Comparison of ENCODE assay signal across 25 cellular contexts in genomic region chr2:188610050-188610444, GRCh38.
A peak's percentile ranks its signal among the peaks of the same experiment; 100 is the strongest.
DNase-seq lines count a peak whose midpoint lies in the region; ATAC-seq and TF ChIP-seq lines count a peak whose summit lies in the region.
"Had no signal": no experiment of that assay in that cellular context is flagged by ENCODE, and none has a peak within 500 bp of the region (broad histone marks: within the 10 kb centered on the region; RNA-seq: fewer than 3 reads in every experiment).

No MANE protein-coding gene starts in this region.

- H3K79me2 ChIP-seq in KMS-11 (ENCODE audit: insufficient read depth, low read depth), result no peaks in the 10 kb centered on the region

- H3K4me1 ChIP-seq in KMS-11 (ENCODE audit: low read depth, poor library complexity, severe bottlenecking) (peaks cover 36% of the 10 kb centered on the region), ectodermal cell (ENCODE audit: control insufficient read depth, insufficient read depth, low read length) (no peaks in the 10 kb centered on the region)
- H3K4me1 ChIP-seq: gastrocnemius medialis had no signal

- H3K27ac Mint-ChIP-seq in mesothelial cell of epicardium, result peak overlapping the region; percentile 67
- H3K27ac Mint-ChIP-seq: activated CD4-positive, alpha-beta T cell treated with anti-CD3 and anti-CD28 coated beads, Interleukin-2, amount 10 ng/mL, durations not matched to agents 7 days and 5 days; activated naive CD8-positive, alpha-beta T cell; effector memory CD8-positive, alpha-beta T cell; natural killer cell had no signal

- 0 out of 2 replicates have a peak overlapping the region, but pooled peaks have one; percentile 42 for H2AFZ ChIP-seq in KMS-11 (ENCODE audit: low read depth)

- H3K4me3 ChIP-seq in KMS-11 (IDR thresholded peaks at IDR 0.05; ENCODE audit: insufficient read depth, low read depth, low read length) (no peak overlapping the region), ectodermal cell (ENCODE audit: insufficient read depth, low read depth, low read length) (no peak overlapping the region)
- H3K4me3 ChIP-seq: esophagus muscularis mucosa, gastrocnemius medialis, mucosa of descending colon, SJSA1, tibial nerve had no signal

- H3K27ac ChIP-seq in KMS-11 (no peak overlapping the region), ectodermal cell (ENCODE audit: insufficient read depth, low read depth, low read length, poor library complexity, severe bottlenecking) (peak overlapping the region; percentile 23)
- H3K27ac ChIP-seq: C4-2B, esophagus muscularis mucosa, gastrocnemius medialis, RWPE1, SJSA1, tibial nerve had no signal

- H3K36me3 Mint-ChIP-seq in mesothelial cell of epicardium, result peaks cover 29% of the 10 kb centered on the region
- H3K36me3 Mint-ChIP-seq: activated naive CD8-positive, alpha-beta T cell; natural killer cell had no signal

- no peak overlapping the region for H3K9ac ChIP-seq in KMS-11

- DNase-seq in mesothelial cell of epicardium (ENCODE audit: low spot score in 2 of 2, unreplicated experiment in 2 of 2), result no peak
- DNase-seq in stimulated activated CD4-positive, alpha-beta T cell treated with anti-CD3 and anti-CD28 coated beads, Interleukin-4, amount 100 ng/mL, for 1 hour, result no peak
- no peak for DNase-seq in GF-D8 (lab: John Stamatoyannopoulos, UW)
- DNase-seq: activated CD4-positive, alpha-beta T cell treated with anti-CD3 and anti-CD28 coated beads, Interleukin-2, amount 10 ng/mL, durations not matched to agents 7 days and 5 days; activated effector memory CD4-positive, alpha-beta T cell treated with anti-CD3 and anti-CD28 coated beads, Interleukin-2, amount 50 U/mL, for 16 hours; cortex of kidney; effector memory CD8-positive, alpha-beta T cell; gastrocnemius medialis; mucosa of descending colon; natural killer cell; NCI-H1417; NCI-H2029; NCI-H510A treated with DMSO at 0.1 percent for 48 hours; occipital lobe; T-helper 9 cell had no signal

- no peaks in the 10 kb centered on the region for H3K27me3 Mint-ChIP-seq in mesothelial cell of epicardium (ENCODE audit: low read depth)
- H3K27me3 Mint-ChIP-seq: activated CD4-positive, alpha-beta T cell treated with anti-CD3 and anti-CD28 coated beads, Interleukin-2, amount 10 ng/mL, durations not matched to agents 7 days and 5 days; activated naive CD8-positive, alpha-beta T cell; effector memory CD8-positive, alpha-beta T cell had no signal

- ATAC-seq in GM18498 (IDR thresholded peaks at IDR 0.05; ENCODE audit: unreplicated experiment) (no peak), GM21576 (IDR thresholded peaks at IDR 0.05; ENCODE audit: unreplicated experiment) (no peak)
- ATAC-seq: effector memory CD8-positive, alpha-beta T cell; gastrocnemius medialis; mucosa of descending colon; natural killer cell had no signal

- no peaks in the 10 kb centered on the region for H3K27me3 ChIP-seq in KMS-11 (ENCODE audit: insufficient read depth, low read depth)
- H3K27me3 ChIP-seq in ectodermal cell (ENCODE audit: control insufficient read depth, insufficient read depth, low read length, poor library complexity, severe bottlenecking), result no peaks in the 10 kb centered on the region
- H3K27me3 ChIP-seq: esophagus muscularis mucosa, gastrocnemius medialis, SJSA1, tibial nerve had no signal

- H3K36me3 ChIP-seq in KMS-11 (ENCODE audit: insufficient read depth) (no peaks in the 10 kb centered on the region), ectodermal cell (ENCODE audit: control insufficient read depth, insufficient read depth, low read length) (no peaks in the 10 kb centered on the region)
- H3K36me3 ChIP-seq: esophagus muscularis mucosa, gastrocnemius medialis, SJSA1, tibial nerve had no signal

- whole genome bisulfite sequencing in ectodermal cell, 2 experiments, result 95 to 96% methylated on average over 2 of the region's 2 CpGs

- no peak overlapping the region; the same call in 1 of the 2 replicates for H3K4me2 ChIP-seq in KMS-11

- H3K9me3 ChIP-seq in ectodermal cell (ENCODE audit: control insufficient read depth, low read length), result no peaks in the 10 kb centered on the region
- H3K9me3 ChIP-seq: gastrocnemius medialis, mucosa of descending colon, SJSA1 had no signal

- H3K4me1 Mint-ChIP-seq in mesothelial cell of epicardium, result peaks cover 28% of the 10 kb centered on the region
- H3K4me1 Mint-ChIP-seq: activated CD4-positive, alpha-beta T cell treated with anti-CD3 and anti-CD28 coated beads, Interleukin-2, amount 10 ng/mL, durations not matched to agents 7 days and 5 days; natural killer cell had no signal

- H3K9me3 Mint-ChIP-seq in mesothelial cell of epicardium, result peaks cover 28% of the 10 kb centered on the region
- H3K9me3 Mint-ChIP-seq: activated CD4-positive, alpha-beta T cell treated with anti-CD3 and anti-CD28 coated beads, Interleukin-2, amount 10 ng/mL, durations not matched to agents 7 days and 5 days had no signal

- no peak for TF ChIP-seq CTCF in KMS-11 (conservative IDR thresholded peaks at IDR 0.05; ENCODE audit: low read depth, low read length)
- TF ChIP-seq CTCF in mesothelial cell of epicardium (IDR thresholded peaks at IDR 0.05; ENCODE audit: unreplicated experiment), result no peak

- no peak overlapping the region for H3K4me3 Mint-ChIP-seq in mesothelial cell of epicardium
- H3K4me3 Mint-ChIP-seq: activated CD4-positive, alpha-beta T cell treated with anti-CD3 and anti-CD28 coated beads, Interleukin-2, amount 10 ng/mL, durations not matched to agents 7 days and 5 days; activated naive CD8-positive, alpha-beta T cell; effector memory CD8-positive, alpha-beta T cell; natural killer cell had no signal

- no peaks in the 10 kb centered on the region for H4K20me1 ChIP-seq in KMS-11 (ENCODE audit: insufficient read depth)
